8 cellular contexts compared by ENCODE assay signal in genomic region chr17:36148559-36149295, GRCh38. TPM values are rescaled to one million over a fixed set of nuclear protein-coding genes. Genes with fewer than 3 reads are reported as not detected.
DNase-seq lines count a peak whose midpoint lies in the region; ATAC-seq and TF ChIP-seq lines count a peak whose summit lies in the region.

No MANE protein-coding gene starts in this region.

- H3K4me3 ChIP-seq in HL-60 (replicated peaks; ENCODE audit: insufficient read depth, low read length) (no peak overlapping the region), testis (peak overlapping the region in 1 of 2 donors; percentile 1)

- peak; percentile 2 for DNase-seq in NCI-H146 (lab: John Stamatoyannopoulos, UW)
- no peak for DNase-seq in NCI-H146 treated with DMSO at 0.1 percent for 48 hours (lab: John Stamatoyannopoulos, UW; ENCODE audit: unreplicated experiment)
- peak; percentile 65 to 90 for DNase-seq in HL-60 (ENCODE audit: low read depth in 1 of 2, low spot score in 1 of 2)
- DNase-seq in RPMI7951 (ENCODE audit: low read depth) = peak; percentile 45
- DNase-seq in activated effector memory CD4-positive, alpha-beta T cell treated with Interleukin-2 at 50 U/mL for 16 hours = peak; percentile 53
- peak in 1 of 2 donors; percentile 25 for DNase-seq in foreskin keratinocyte
- DNase-seq in occipital lobe (lab: John Stamatoyannopoulos, UW) = peak; percentile 14
- DNase-seq in testis = peak; percentile 90

- peak; percentile 82 for ATAC-seq in foreskin keratinocyte

- TF ChIP-seq POLR2A in testis (IDR thresholded peaks at IDR 0.05) = no peak

- H3K36me3 ChIP-seq in testis (ENCODE audit: low read depth, missing control alignments) = no peaks in the 10 kb centered on the region

- H3K27ac ChIP-seq in HL-60 (replicated peaks) (peak overlapping the region; percentile 29), foreskin keratinocyte (no peak overlapping the region), testis (no peak overlapping the region)

- intact Hi-C loops in testis (cut with DNase I; ENCODE audit: low total_unique reads) = no loop called here

- H3K4me1 ChIP-seq in foreskin keratinocyte = no peaks in the 10 kb centered on the region
- H3K4me1 ChIP-seq in testis = peaks cover 4% of the 10 kb centered on the region

- no peaks in the 10 kb centered on the region for H3K9me3 ChIP-seq in testis

- TF ChIP-seq CTCF in HL-60 (IDR thresholded peaks at IDR 0.05; ENCODE audit: insufficient read depth, low read length) = peak; percentile 100
- TF ChIP-seq CTCF in foreskin keratinocyte (conservative IDR thresholded peaks at IDR 0.05) = peak; percentile 93
- TF ChIP-seq CTCF in testis (IDR thresholded peaks at IDR 0.05) = peak; percentile 93 to 100 (median 98)

- 36 to 38% methylated on average over 6 of the region's 6 CpGs for WGBS in testis, 2 donors

- no peaks in the 10 kb centered on the region for H3K27me3 ChIP-seq in HL-60 (ENCODE audit: insufficient read depth, poor library complexity, severe bottlenecking)
- H3K27me3 ChIP-seq in foreskin keratinocyte = peaks cover 2% of the 10 kb centered on the region
- H3K27me3 ChIP-seq in testis = no peaks in the 10 kb centered on the region

RNA-seq across cellular contexts. Expression of gene TBC1D3B, which starts 27.7 kb away (rescaled TPM):
- total RNA-seq in RPMI7951 (2014; rRNA removed; shearing (Covaris generic)) = 1.1 TPM in 1 of 2 replicates, not detected in the other
- total RNA-seq in foreskin keratinocyte (0.81 and 0.85 TPM in 2 replicates), occipital lobe (1.9 TPM), testis (10 to 100 TPM; 10.8 to 23.0 TPM)
- polyA plus RNA-seq in foreskin keratinocyte (0.47 and 0.48 TPM in 2 replicates), testis (ENCODE audit: insufficient read depth, low read depth, low replicate concordance) (21.0 TPM)

RNA-seq across cellular contexts. Expression of gene CCL4, which starts 45.1 kb away (rescaled TPM):
- not detected in 2 replicates for total RNA-seq in RPMI7951 (2014; rRNA removed; shearing (Covaris generic))
- total RNA-seq in foreskin keratinocyte (not detected in 2 replicates), occipital lobe (4.1 TPM), testis (1 to 10 TPM in 1 of 2 donors, under 1 TPM in 1; 0.39 to 1.7 TPM)
- polyA plus RNA-seq in foreskin keratinocyte (not detected in 2 replicates), testis (ENCODE audit: insufficient read depth, low read depth, low replicate concordance) (9.9 TPM)

RNA-seq across cellular contexts. Expression of gene CCL3L1, which starts 47.8 kb away (rescaled TPM):
- total RNA-seq in RPMI7951 (2014; rRNA removed; shearing (Covaris generic)) = 0.60 TPM in 1 of 2 replicates, not detected in the other
- total RNA-seq in foreskin keratinocyte (not detected in 2 replicates), occipital lobe (4.8 TPM), testis (not detected)
- polyA plus RNA-seq in foreskin keratinocyte (not detected in 2 replicates), testis (ENCODE audit: insufficient read depth, low read depth, low replicate concordance) (4.7 TPM)

RNA-seq across cellular contexts. Expression of gene CCL3, which starts 58.8 kb away (rescaled TPM):
- 0.96 TPM in 1 of 2 replicates, not detected in the other for total RNA-seq in RPMI7951 (2014; rRNA removed; shearing (Covaris generic))
- not detected in 2 replicates for total RNA-seq in foreskin keratinocyte
- polyA plus RNA-seq in foreskin keratinocyte = not detected in 2 replicates
- total RNA-seq in occipital lobe = 7.2 TPM
- total RNA-seq in testis = under 1 TPM in 1 of 2 donors, not detected in 1; 0.56 TPM
- 6.2 TPM for polyA plus RNA-seq in testis (ENCODE audit: insufficient read depth, low read depth, low replicate concordance)
